ENCODE assay signal across 20 cellular contexts in genomic region chr7:115047968-115048720, GRCh38.
DNase-seq lines count a peak whose midpoint lies in the region; ATAC-seq, FAIRE-seq and TF ChIP-seq lines count a peak whose summit lies in the region.
"Had no signal": no experiment of that assay in that cellular context is flagged by ENCODE, and none has a peak within 500 bp of the region (broad histone marks: within the 10 kb centered on the region; RNA-seq: fewer than 3 reads in every experiment).

No MANE protein-coding gene starts in this region.

- no peak for FAIRE-seq in K562 (lab: Jason Lieb, UNC)

- H3K9me3 ChIP-seq in K562 (replicated peaks; ENCODE audit: control insufficient read depth, insufficient read depth, low read depth, low read length) = no peaks in the 10 kb centered on the region; the same call in 1 of the 2 replicates
- no peaks in the 10 kb centered on the region for H3K9me3 ChIP-seq in fibroblast of lung (ENCODE audit: control insufficient read depth, insufficient read depth, low read depth, low read length)
- no peaks in the 10 kb centered on the region for H3K9me3 ChIP-seq in tibial artery
- H3K9me3 ChIP-seq in left ventricle myocardium inferior (replicated peaks) = no peaks in the 10 kb centered on the region
- H3K9me3 ChIP-seq: Caco-2, gastroesophageal sphincter, left lung, testis had no signal

- H3K36me3 ChIP-seq in K562 (ENCODE audit: control insufficient read depth, insufficient read depth, low read length) = no peaks in the 10 kb centered on the region
- no peaks in the 10 kb centered on the region for H3K36me3 ChIP-seq in fibroblast of lung (ENCODE audit: control insufficient read depth, insufficient read depth, low read length)
- no peaks in the 10 kb centered on the region for H3K36me3 ChIP-seq in tibial artery
- H3K36me3 ChIP-seq in left ventricle myocardium inferior = no peaks in the 10 kb centered on the region
- H3K36me3 ChIP-seq: gastroesophageal sphincter, left lung had no signal

- peak; percentile 74 for DNase-seq in AG10803 (ENCODE audit: low read depth)
- DNase-seq in K562 (ENCODE audit: extremely low read depth in 1 of 4, low spot score in 3 of 4) = no peak
- DNase-seq in fibroblast of lung (ENCODE audit: low read depth in 2 of 2) = peak; percentile 3 to 88
- peak; percentile 75 to 89 for DNase-seq in lung microvascular endothelial cell (ENCODE audit: low read depth in 2 of 2)
- no peak for DNase-seq in tibial artery
- no peak for DNase-seq in left ventricle myocardium inferior
- no peak for DNase-seq in activated T-cell treated with anti-CD3 and anti-CD28 coated beads, Interleukin-2, amount 50 U/mL, for 4 hours
- no peak for DNase-seq in NCI-H2107 (lab: John Stamatoyannopoulos, UW)
- DNase-seq: activated CD4-positive, CD25-positive, alpha-beta regulatory T cell treated with anti-CD3 and anti-CD28 coated beads, Interleukin-2, amount 50 U/mL, for 72 hours; activated naive CD8-positive, alpha-beta T cell treated with anti-CD3 and anti-CD28 coated beads, Interleukin-2, amount 50 U/mL, for 24 hours; Caco-2; central memory CD4-positive, alpha-beta T cell; effector memory CD4-positive, alpha-beta T cell; left lung; NCI-H526; stimulated activated CD4-positive, alpha-beta T cell treated with anti-CD3 and anti-CD28 coated beads, Interleukin-15, amount 100 ng/mL, for 24 hours; T1000; testis had no signal

- CTCF ChIA-PET in K562 (lab: Yijun Ruan, JAX; ENCODE audit: low intra/inter-chr PET ratio) = no interaction called here

- no peaks in the 10 kb centered on the region for H3K79me2 ChIP-seq in K562 (ENCODE audit: control insufficient read depth, insufficient read depth, low read length)
- no peaks in the 10 kb centered on the region for H3K79me2 ChIP-seq in fibroblast of lung (ENCODE audit: control insufficient read depth, insufficient read depth, low read length)

- H3K9me1 ChIP-seq in K562 (ENCODE audit: control insufficient read depth, insufficient read depth, low read length) = no peaks in the 10 kb centered on the region

- no peak for ATAC-seq in K562
- no peak for ATAC-seq in activated T-cell treated with anti-CD3 and anti-CD28 coated beads, Interleukin-2, amount 50 U/mL, for 4 hours
- ATAC-seq: activated naive CD8-positive, alpha-beta T cell treated with anti-CD3 and anti-CD28 coated beads, Interleukin-2, amount 50 U/mL, for 24 hours; activated T-helper 17 cell treated with anti-CD3 and anti-CD28 coated beads, Interleukin-2, amount 50 U/mL, for 72 hours; gastroesophageal sphincter; left lung had no signal

- no peaks in the 10 kb centered on the region for H3K36me3 Mint-ChIP-seq in activated T-cell treated with anti-CD3 and anti-CD28 coated beads, Interleukin-2, amount 50 U/mL, for 4 hours (ENCODE audit: insufficient read depth)

- H3K27me3 Mint-ChIP-seq in activated T-cell treated with anti-CD3 and anti-CD28 coated beads, Interleukin-2, amount 50 U/mL, for 4 hours (ENCODE audit: low read depth) = no peaks in the 10 kb centered on the region
- H3K27me3 Mint-ChIP-seq: activated naive CD8-positive, alpha-beta T cell treated with anti-CD3 and anti-CD28 coated beads, Interleukin-2, amount 50 U/mL, for 24 hours; activated T-helper 17 cell treated with anti-CD3 and anti-CD28 coated beads, Interleukin-2, amount 50 U/mL, for 72 hours had no signal

- intact Hi-C loops in K562 (cut with micrococcal nuclease) = no loop called here
- intact Hi-C loops in tibial artery (cut with DNase I; ENCODE audit: low total_unique reads) = no loop called here
- intact Hi-C loops in left ventricle myocardium inferior (cut with micrococcal nuclease) = no loop called here

- H3K27me3 ChIP-seq in K562 (ENCODE audit: control insufficient read depth in 2 of 2, insufficient read depth in 2 of 2, low read length in 2 of 2) = no peaks in the 10 kb centered on the region
- no peaks in the 10 kb centered on the region for H3K27me3 ChIP-seq in fibroblast of lung (ENCODE audit: control insufficient read depth, insufficient read depth, low read length)
- no peaks in the 10 kb centered on the region for H3K27me3 ChIP-seq in tibial artery
- H3K27me3 ChIP-seq in left ventricle myocardium inferior (ENCODE audit: low read depth) = no peaks in the 10 kb centered on the region
- H3K27me3 ChIP-seq: gastroesophageal sphincter, left lung, testis had no signal

- TF ChIP-seq POLR2A in K562 (conservative IDR thresholded peaks at IDR 0.05) = no peak

- TF ChIP-seq EP300 in K562 (IDR thresholded peaks at IDR 0.05; ENCODE audit: low read length) = no peak

- no peak for TF ChIP-seq RAD21 in K562 (CRISPR knock-in tag; conservative IDR thresholded peaks at IDR 0.05 in 1 of 2, IDR thresholded peaks at IDR 0.05 in 1 of 2)

- H3K4me1 Mint-ChIP-seq in activated T-cell treated with anti-CD3 and anti-CD28 coated beads, Interleukin-2, amount 50 U/mL, for 4 hours (ENCODE audit: low read depth) = no peaks in the 10 kb centered on the region
- H3K4me1 Mint-ChIP-seq: activated naive CD8-positive, alpha-beta T cell treated with anti-CD3 and anti-CD28 coated beads, Interleukin-2, amount 50 U/mL, for 24 hours; activated T-helper 17 cell treated with anti-CD3 and anti-CD28 coated beads, Interleukin-2, amount 50 U/mL, for 72 hours had no signal

- H3K9ac ChIP-seq in K562 (ENCODE audit: insufficient read depth in 1 of 2, low read depth in 2 of 2, low read length in 2 of 2) (no peak overlapping the region), fibroblast of lung (ENCODE audit: insufficient read depth, low read length) (no peak overlapping the region)

- H3K4me1 ChIP-seq in K562 (replicated peaks in 1 of 2; ENCODE audit: control insufficient read depth in 2 of 2, insufficient read depth in 2 of 2, low read length in 2 of 2) = no peaks in the 10 kb centered on the region
- no peaks in the 10 kb centered on the region for H3K4me1 ChIP-seq in fibroblast of lung (ENCODE audit: control insufficient read depth, extremely low read depth, insufficient read depth, low read length)
- H3K4me1 ChIP-seq in tibial artery = no peaks in the 10 kb centered on the region
- no peaks in the 10 kb centered on the region for H3K4me1 ChIP-seq in left ventricle myocardium inferior
- H3K4me1 ChIP-seq: Caco-2, gastroesophageal sphincter, left lung, testis had no signal

- POLR2A ChIA-PET in K562 (lab: Yijun Ruan, JAX) = no interaction called here

- in situ Hi-C loops in K562 (cut with MboI) = no loop called here

- TF ChIP-seq CTCF in AG10803 (conservative IDR thresholded peaks at IDR 0.05; ENCODE audit: low read length) (no peak), K562 (IDR thresholded peaks at IDR 0.05 in 2 of 3, conservative IDR thresholded peaks at IDR 0.05 in 1 of 3; ENCODE audit: insufficient read depth in 2 of 3, low read depth in 1 of 3, low read length in 3 of 3) (no peak), fibroblast of lung (conservative IDR thresholded peaks at IDR 0.05 in 1 of 2, IDR thresholded peaks at IDR 0.05 in 1 of 2; ENCODE audit: low read depth in 1 of 2, low read length in 2 of 2) (no peak), tibial artery (IDR thresholded peaks at IDR 0.05) (no peak), left ventricle myocardium inferior (IDR thresholded peaks at IDR 0.05; ENCODE audit: borderline replicate concordance) (no peak)

- H3K9me3 Mint-ChIP-seq in activated T-cell treated with anti-CD3 and anti-CD28 coated beads, Interleukin-2, amount 50 U/mL, for 4 hours = no peaks in the 10 kb centered on the region
- H3K9me3 Mint-ChIP-seq: activated naive CD8-positive, alpha-beta T cell treated with anti-CD3 and anti-CD28 coated beads, Interleukin-2, amount 50 U/mL, for 24 hours had no signal

- 2% methylated on average over 6 of the region's 6 CpGs for WGBS in K562 (ENCODE audit: insufficient coverage, low coverage, missing lambda C conversion rate)

- H3K4me2 ChIP-seq in K562 (ENCODE audit: insufficient read depth, low read length) (no peak overlapping the region), fibroblast of lung (ENCODE audit: extremely low read depth, insufficient read depth, low read length) (no peak overlapping the region)

- no peak overlapping the region for H3K4me3 ChIP-seq in AG10803 (ENCODE audit: low read length)
- no peak overlapping the region for H3K4me3 ChIP-seq in K562
- no peak overlapping the region for H3K4me3 ChIP-seq in fibroblast of lung (replicated peaks in 1 of 4; ENCODE audit: control extremely low read depth in 1 of 4, insufficient read depth in 1 of 4, low read depth in 3 of 4, low read length in 4 of 4)
- H3K4me3 ChIP-seq in tibial artery = no peak overlapping the region
- H3K4me3 ChIP-seq in left ventricle myocardium inferior = no peak overlapping the region
- H3K4me3 ChIP-seq: gastroesophageal sphincter, left lung, testis had no signal

- no peak overlapping the region for H3K27ac ChIP-seq in K562 (ENCODE audit: extremely low read depth, low read depth, low read length)
- H3K27ac ChIP-seq in fibroblast of lung (ENCODE audit: insufficient read depth, low read length) = no peak overlapping the region
- no peak overlapping the region for H3K27ac ChIP-seq in tibial artery
- H3K27ac ChIP-seq in left ventricle myocardium inferior (replicated peaks) = no peak overlapping the region
- H3K27ac ChIP-seq: gastroesophageal sphincter, left lung, testis had no signal

- no peak overlapping the region for H2AFZ ChIP-seq in K562 (ENCODE audit: low read depth, low read length)
- no peak overlapping the region for H2AFZ ChIP-seq in fibroblast of lung (ENCODE audit: low read length)

- H4K20me1 ChIP-seq in K562 (replicated peaks; ENCODE audit: control insufficient read depth, insufficient read depth, low read length) (no peaks in the 10 kb centered on the region), fibroblast of lung (ENCODE audit: control insufficient read depth, extremely low read depth, insufficient read depth, low read length) (no peaks in the 10 kb centered on the region)

- no TSS peak for BruUV-seq in K562 (replicated peaks; lab: Mats Ljungman, UMichigan)

- H3K4me3 Mint-ChIP-seq in activated T-cell treated with anti-CD3 and anti-CD28 coated beads, Interleukin-2, amount 50 U/mL, for 4 hours = no peak overlapping the region
- H3K4me3 Mint-ChIP-seq: activated naive CD8-positive, alpha-beta T cell treated with anti-CD3 and anti-CD28 coated beads, Interleukin-2, amount 50 U/mL, for 24 hours; activated T-helper 17 cell treated with anti-CD3 and anti-CD28 coated beads, Interleukin-2, amount 50 U/mL, for 72 hours had no signal

TF ChIP-seq in K562, 482 proteins besides CTCF, POLR2A, EP300 and RAD21:
- TF ChIP-seq SMARCA4 (IDR thresholded peaks at IDR 0.05) (no peak), FIP1L1 (IDR thresholded peaks at IDR 0.05; ENCODE audit: low read depth, low read length, poor library complexity, severe bottlenecking) (peak; percentile 21)

Comparison
In these comparisons a context has a peak if more than half of its experiments do, and no peak if none do; other contexts are left out.
1. DNase-seq: peak in AG10803 (single experiment), fibroblast of lung (2 of 2) and lung microvascular endothelial cell (2 of 2); none in K562 (0 of 4), tibial artery (0 of 2), left ventricle myocardium inferior (single experiment), activated T-cell treated with anti-CD3 and anti-CD28 coated beads, Interleukin-2, amount 50 U/mL, for 4 hours (single experiment) and NCI-H2107 (single experiment).